Comparison of ENCODE assay signal across 18 cellular contexts in the genomic region with DNA sequence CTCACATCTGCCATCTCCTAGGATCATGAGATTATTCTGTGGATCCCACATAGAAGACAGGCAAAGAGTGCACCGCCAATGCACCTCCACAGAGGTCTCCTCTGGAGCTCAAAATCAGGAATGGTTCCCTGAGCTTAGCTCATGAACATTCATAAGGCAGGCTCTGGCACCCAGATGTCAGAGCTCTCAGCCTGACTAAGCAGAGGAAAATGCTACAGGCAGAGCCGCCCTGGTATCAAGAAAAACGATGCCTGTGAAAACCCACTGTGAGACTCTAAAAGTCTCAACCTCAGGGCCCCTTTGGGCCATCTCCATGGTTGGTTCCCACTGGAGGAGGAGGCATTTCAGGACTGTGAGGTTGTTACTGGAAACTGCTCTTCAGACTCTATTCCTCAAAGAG.
DNase-seq lines count a peak whose midpoint lies in the region; ATAC-seq and TF ChIP-seq lines count a peak whose summit lies in the region.
"Had no signal": no experiment of that assay in that cellular context is flagged by ENCODE, and none has a peak within 500 bp of the region (broad histone marks: within the 10 kb centered on the region; RNA-seq: fewer than 3 reads in every experiment).

No MANE protein-coding gene starts in this region.

- H4K8ac ChIP-seq in mesenchymal stem cell (ENCODE audit: low read length), result no peak overlapping the region

- 0 out of 3 replicates have a peak, but pooled peaks have one; percentile 33 for ATAC-seq in RWPE2 (ENCODE audit: low read depth)
- ATAC-seq: CD8-positive, alpha-beta T cell; HCT116 had no signal

- H2BK120ac ChIP-seq in mesenchymal stem cell (ENCODE audit: low read depth, low read length), result no peak overlapping the region

- H3K4ac ChIP-seq in mesenchymal stem cell (ENCODE audit: low read depth in 1 of 2, low read length in 2 of 2), result no peak overlapping the region

- peak; percentile 68 for DNase-seq in AG10803 (ENCODE audit: low read depth)
- DNase-seq in GM03348 (ENCODE audit: low spot score), result peak; percentile 16
- no peak for DNase-seq in RWPE2 (ENCODE audit: low spot score)
- DNase-seq in NCI-H1105 (lab: John Stamatoyannopoulos, UW), result no peak
- DNase-seq in Ammon's horn (ENCODE audit: low spot score), result no peak
- no peak for DNase-seq in mesenchymal stem cell
- DNase-seq: Caco-2; CD4-positive, CD25-positive, alpha-beta regulatory T cell; CD8-positive, alpha-beta T cell; DMS153; DND-41; EL; GDM1; H7 had no signal

- H3K9me3 ChIP-seq in RWPE2 (ENCODE audit: severe bottlenecking), result no peaks in the 10 kb centered on the region
- H3K9me3 ChIP-seq in mesenchymal stem cell (ENCODE audit: control insufficient read depth, low read length), result no peaks in the 10 kb centered on the region
- H3K9me3 ChIP-seq: BLaER1, Caco-2 had no signal

- no peak overlapping the region for H2AFZ ChIP-seq in mesenchymal stem cell (ENCODE audit: low read depth, low read length)

- H3K4me1 ChIP-seq in RWPE2 (ENCODE audit: insufficient read depth, poor library complexity, severe bottlenecking), result no peaks in the 10 kb centered on the region
- no peaks in the 10 kb centered on the region for H3K4me1 ChIP-seq in mesenchymal stem cell (ENCODE audit: control insufficient read depth, insufficient read depth, low read depth, low read length)
- H3K4me1 ChIP-seq: BLaER1, Caco-2 had no signal

- H3K36me3 ChIP-seq in RWPE2 (ENCODE audit: low read depth) (no peaks in the 10 kb centered on the region), mesenchymal stem cell (ENCODE audit: control insufficient read depth in 1 of 2, insufficient read depth in 2 of 2, low read depth in 1 of 2, low read length in 2 of 2) (no peaks in the 10 kb centered on the region)
- H3K36me3 ChIP-seq: BLaER1 had no signal

- no peak overlapping the region for H2BK15ac ChIP-seq in mesenchymal stem cell (ENCODE audit: low read depth, poor library complexity, severe bottlenecking)

- no peaks in the 10 kb centered on the region for H3K79me1 ChIP-seq in mesenchymal stem cell (replicated peaks; ENCODE audit: low read length, poor library complexity, severe bottlenecking)

- TF ChIP-seq CTCF in AG10803 (conservative IDR thresholded peaks at IDR 0.05; ENCODE audit: low read length), result no peak
- TF ChIP-seq CTCF in RWPE2 (IDR thresholded peaks at IDR 0.05; ENCODE audit: poor library complexity, severe bottlenecking), result no peak

- H2AK5ac ChIP-seq in mesenchymal stem cell (ENCODE audit: low read length, severe bottlenecking), result no peak overlapping the region

- H3K18ac ChIP-seq in mesenchymal stem cell (ENCODE audit: low read depth in 1 of 2, low read length in 2 of 2), result no peak overlapping the region

- no peak overlapping the region for H2BK12ac ChIP-seq in mesenchymal stem cell (ENCODE audit: low read length in 2 of 2)

- no peak overlapping the region for H3K23ac ChIP-seq in mesenchymal stem cell (ENCODE audit: low read length in 2 of 2)

- H4K91ac ChIP-seq in mesenchymal stem cell (ENCODE audit: low read length), result no peak overlapping the region

- H3K27me3 ChIP-seq in RWPE2 (ENCODE audit: insufficient read depth, poor library complexity, severe bottlenecking) (no peaks in the 10 kb centered on the region), mesenchymal stem cell (ENCODE audit: control insufficient read depth in 1 of 2, insufficient read depth in 1 of 2, low read length in 2 of 2) (no peaks in the 10 kb centered on the region)
- H3K27me3 ChIP-seq: BLaER1 had no signal

- H2BK5ac ChIP-seq in mesenchymal stem cell (ENCODE audit: low read depth, low read length, poor library complexity, severe bottlenecking), result no peak overlapping the region

- H3K14ac ChIP-seq in mesenchymal stem cell (ENCODE audit: low read length in 2 of 2), result no peak overlapping the region

- H3K9ac ChIP-seq in mesenchymal stem cell (ENCODE audit: low read length), result no peak overlapping the region
- H3K9ac ChIP-seq: BLaER1 had no signal

- 6% methylated on average over 3 of the region's 3 CpGs for WGBS in mesenchymal stem cell

- H3K4me2 ChIP-seq in mesenchymal stem cell (ENCODE audit: low read length, poor library complexity, severe bottlenecking), result no peak overlapping the region
- H3K4me2 ChIP-seq: BLaER1 had no signal

- no peak overlapping the region for H3K27ac ChIP-seq in RWPE2 (ENCODE audit: poor library complexity, severe bottlenecking)
- no peak overlapping the region for H3K27ac ChIP-seq in mesenchymal stem cell (ENCODE audit: low read length, poor library complexity, severe bottlenecking)
- H3K27ac ChIP-seq: 22Rv1, BLaER1, C4-2B had no signal

- no peak overlapping the region for H3K4me3 ChIP-seq in AG10803 (ENCODE audit: low read length)
- no peak overlapping the region for H3K4me3 ChIP-seq in RWPE2 (ENCODE audit: severe bottlenecking)
- no peak overlapping the region for H3K4me3 ChIP-seq in mesenchymal stem cell (ENCODE audit: insufficient read depth in 1 of 2, low read depth in 1 of 2, low read length in 2 of 2)
- H3K4me3 ChIP-seq: BLaER1 had no signal

Comparison
In these comparisons a context has a peak if more than half of its experiments do, and no peak if none do; other contexts are left out.
1. DNase-seq: peak in AG10803 (single experiment) and GM03348 (single experiment); none in RWPE2 (single experiment), NCI-H1105 (single experiment), Ammon's horn (single experiment) and mesenchymal stem cell (single experiment).